In genomic region chr14:36271939-36272907, GRCh38 we compare ENCODE assay signal across 8 cellular contexts. TPM values are rescaled to one million over a fixed set of nuclear protein-coding genes. Genes with fewer than 3 reads are reported as not detected.
A peak's percentile ranks its signal among the peaks of the same experiment; 100 is the strongest.
DNase-seq lines count a peak whose midpoint lies in the region; ATAC-seq and TF ChIP-seq lines count a peak whose summit lies in the region.

No MANE protein-coding gene starts in this region.

- H3K9ac ChIP-seq in endodermal cell (ENCODE audit: extremely low read depth, low read length, poor library complexity, severe bottlenecking) (no peak overlapping the region), parathyroid adenoma (no peak overlapping the region), smooth muscle cell (ENCODE audit: low read depth) (no peak overlapping the region)

- no peaks in the 10 kb centered on the region for H3K9me3 Mint-ChIP-seq in endodermal cell

- H3K9me3 ChIP-seq in endodermal cell (ENCODE audit: control insufficient read depth, low read length) (no peaks in the 10 kb centered on the region), parathyroid adenoma (ENCODE audit: control insufficient read depth, low read length) (no peaks in the 10 kb centered on the region), smooth muscle cell (replicated peaks; ENCODE audit: low read depth) (no peaks in the 10 kb centered on the region)

- H3K27me3 Mint-ChIP-seq in endodermal cell (ENCODE audit: insufficient read depth), result peaks cover 51% of the 10 kb centered on the region

- H3K36me3 Mint-ChIP-seq in endodermal cell (ENCODE audit: low read depth), result no peaks in the 10 kb centered on the region

- DNase-seq in AG10803 (ENCODE audit: low read depth) (peak; percentile 5), OCI-M1 (lab: John Stamatoyannopoulos, UW) (peak; percentile 10), endodermal cell (no peak), smooth muscle cell (lab: John Stamatoyannopoulos, UW; ENCODE audit: unreplicated experiment) (no peak), NCI-H187 treated with DMSO at 0.1 percent for 48 hours (lab: John Stamatoyannopoulos, UW) (no peak), NCI-H2081 treated with DMSO at 0.1 percent for 48 hours (lab: John Stamatoyannopoulos, UW) (no peak)

- no peak for TF ChIP-seq CTCF in AG10803 (conservative IDR thresholded peaks at IDR 0.05; ENCODE audit: low read length)
- no peak for TF ChIP-seq CTCF in endodermal cell (conservative IDR thresholded peaks at IDR 0.05)
- TF ChIP-seq CTCF in parathyroid adenoma (IDR thresholded peaks at IDR 0.05), result no peak
- TF ChIP-seq CTCF in smooth muscle cell (IDR thresholded peaks at IDR 0.05; ENCODE audit: borderline replicate concordance, insufficient read depth, poor library complexity, severe bottlenecking), result no peak

- H3K4me1 Mint-ChIP-seq in endodermal cell, result peaks cover 61% of the 10 kb centered on the region

- no peak for ATAC-seq in HG02981 (IDR thresholded peaks at IDR 0.05; ENCODE audit: unreplicated experiment)

- H4K20me1 ChIP-seq in smooth muscle cell (ENCODE audit: low read depth), result no peaks in the 10 kb centered on the region

- WGBS in endodermal cell (ENCODE audit: insufficient coverage in 1 of 2, insufficient read length in 1 of 2), 2 experiments, result 88 to 91% methylated on average over 21 to 28 of the region's 29 CpGs
- WGBS in smooth muscle cell (ENCODE audit: low lambda C conversion rate), result 86% methylated on average over 29 of the region's 29 CpGs

- H3K36me3 ChIP-seq in endodermal cell (ENCODE audit: control insufficient read depth, insufficient read depth, low read length) (no peaks in the 10 kb centered on the region), parathyroid adenoma (ENCODE audit: control insufficient read depth, insufficient read depth, low read length) (no peaks in the 10 kb centered on the region), smooth muscle cell (ENCODE audit: low read depth) (no peaks in the 10 kb centered on the region)

- H2AFZ ChIP-seq in parathyroid adenoma (peak overlapping the region; percentile 70), smooth muscle cell (ENCODE audit: low read depth) (no peak overlapping the region)

- H3K27me3 ChIP-seq in endodermal cell (ENCODE audit: control insufficient read depth, insufficient read depth, low read length, poor library complexity, severe bottlenecking), result no peaks in the 10 kb centered on the region
- peaks cover 10% of the 10 kb centered on the region for H3K27me3 ChIP-seq in parathyroid adenoma (ENCODE audit: control insufficient read depth, insufficient read depth, low read length)
- peaks cover 29% of the 10 kb centered on the region for H3K27me3 ChIP-seq in smooth muscle cell (ENCODE audit: low read depth)

- H3K4me3 Mint-ChIP-seq in endodermal cell, result peak overlapping the region; percentile 57

- H3K27ac ChIP-seq in endodermal cell (ENCODE audit: low read depth, low read length) (no peak overlapping the region), parathyroid adenoma (no peak overlapping the region), smooth muscle cell (ENCODE audit: low read depth) (no peak overlapping the region)

- H3F3A ChIP-seq in smooth muscle cell (ENCODE audit: low read depth), result no peaks in the 10 kb centered on the region

- H3K4me3 ChIP-seq in AG10803 (ENCODE audit: low read length) (peak overlapping the region; percentile 47), endodermal cell (ENCODE audit: low read length) (no peak overlapping the region), parathyroid adenoma (ENCODE audit: low read depth, low read length) (peak overlapping the region; percentile 29), smooth muscle cell (no peak overlapping the region)

- H3K79me2 ChIP-seq in parathyroid adenoma (no peaks in the 10 kb centered on the region), smooth muscle cell (ENCODE audit: low read depth) (no peaks in the 10 kb centered on the region)

- H3K4me2 ChIP-seq in parathyroid adenoma (ENCODE audit: low read length) (peak overlapping the region; percentile 57), smooth muscle cell (no peak overlapping the region)

- H3K27ac Mint-ChIP-seq in endodermal cell, result no peak overlapping the region

- peaks cover 17% of the 10 kb centered on the region for H3K4me1 ChIP-seq in endodermal cell (ENCODE audit: control insufficient read depth, insufficient read depth, low read length)
- no peaks in the 10 kb centered on the region for H3K4me1 ChIP-seq in parathyroid adenoma
- peaks cover 81% of the 10 kb centered on the region for H3K4me1 ChIP-seq in smooth muscle cell (ENCODE audit: low read depth)

RNA-seq across cellular contexts. Expression of gene MBIP, which starts 48.2 kb away (rescaled TPM):
- total RNA-seq in endodermal cell (10 to 100 TPM; 35.5 TPM), smooth muscle cell (33.9 and 46.0 TPM in 2 replicates)
- 37.7 TPM for polyA plus RNA-seq in endodermal cell (2013, experiment 1 of 2)
- polyA plus RNA-seq in endodermal cell (2013, experiment 2 of 2), result 37.7 TPM
- 22.1 and 27.2 TPM in 2 replicates for polyA plus RNA-seq in smooth muscle cell

Comparison
In these comparisons a context has a peak if more than half of its experiments do, and no peak if none do; other contexts are left out.
1. DNase-seq: peak in AG10803 (single experiment) and OCI-M1 (single experiment); none in endodermal cell (single experiment), smooth muscle cell (single experiment), NCI-H187 treated with DMSO at 0.1 percent for 48 hours (single experiment) and NCI-H2081 treated with DMSO at 0.1 percent for 48 hours (single experiment).
2. H3K4me3 ChIP-seq: peak in AG10803 (single experiment) and parathyroid adenoma (single experiment); none in endodermal cell (single experiment) and smooth muscle cell (single experiment).